20 cellular contexts compared by ENCODE assay signal in genomic region chr4:10529256-10529890, GRCh38.
A peak's percentile ranks its signal among the peaks of the same experiment; 100 is the strongest.
DNase-seq lines count a peak whose midpoint lies in the region; ATAC-seq and TF ChIP-seq lines count a peak whose summit lies in the region.
"Had no signal": no experiment of that assay in that cellular context is flagged by ENCODE, and none has a peak within 500 bp of the region (broad histone marks: within the 10 kb centered on the region; RNA-seq: fewer than 3 reads in every experiment).

No MANE protein-coding gene starts in this region.

- in situ Hi-C loops in astrocyte of the spinal cord (cut with HindIII; ENCODE audit: low sequenced_read_pairs) = loop anchor here (25.0 kb wide), 1 partner anchor 367 kb away; no protein-coding TSS in a partner anchor

- DNase-seq in NCI-H226 (peak; percentile 42), astrocyte of the spinal cord (ENCODE audit: low read depth, low spot score) (peak; percentile 9), left ventricle myocardium superior (no peak), stromal cell of bone marrow (ENCODE audit: low read depth) (peak; percentile 13), NCI-H1694 treated with DMSO at 0.1 percent for 48 hours (lab: John Stamatoyannopoulos, UW) (no peak), SKM-1 treated with dmso at 0.1 percent for 144 hours (lab: John Stamatoyannopoulos, UW; ENCODE audit: unreplicated experiment) (no peak), NCI-H1105 treated with DMSO at 0.1 percent for 48 hours (lab: John Stamatoyannopoulos, UW) (no peak)
- DNase-seq: activated CD4-positive, alpha-beta T cell treated with anti-CD3 and anti-CD28 coated beads for 36 hours; activated effector memory CD4-positive, alpha-beta T cell treated with anti-CD3 and anti-CD28 coated beads, Interleukin-2, amount 50 U/mL, for 16 hours; AML-193; Calu3; islet precursor cell; NCI-H526 treated with DMSO at 0.1 percent for 48 hours; right lobe of liver; stimulated activated CD4-positive, alpha-beta T cell treated with anti-CD3 and anti-CD28 coated beads, Interleukin-1b, Interleukin-23, amount 100 ng/mL, for 48 hours; T-helper 9 cell had no signal

- no peak overlapping the region for H3K4me3 ChIP-seq in astrocyte of the spinal cord (ENCODE audit: low read depth, low read length)
- H3K4me3 ChIP-seq: ascending aorta, GM12878, heart right ventricle, right lobe of liver had no signal

- peak; percentile 64 for ATAC-seq in left ventricle myocardium superior
- ATAC-seq in GM18511 (IDR thresholded peaks at IDR 0.05; ENCODE audit: unreplicated experiment) = no peak
- ATAC-seq: activated CD4-positive, alpha-beta T cell treated with anti-CD3 and anti-CD28 coated beads for 36 hours; GM12878 had no signal

- TF ChIP-seq CTCF in astrocyte of the spinal cord (IDR thresholded peaks at IDR 0.05; ENCODE audit: low read depth, low read length) = no peak

- intact Hi-C loops in left ventricle myocardium superior (cut with micrococcal nuclease) = no loop called here

Comparison
In these comparisons a context has a peak if more than half of its experiments do, and no peak if none do; other contexts are left out.
1. DNase-seq: peak in NCI-H226 (single experiment), astrocyte of the spinal cord (single experiment) and stromal cell of bone marrow (single experiment); none in left ventricle myocardium superior (single experiment), NCI-H1694 treated with DMSO at 0.1 percent for 48 hours (single experiment), SKM-1 treated with dmso at 0.1 percent for 144 hours (single experiment) and NCI-H1105 treated with DMSO at 0.1 percent for 48 hours (single experiment).